ENCODE assay signal across 1 cellular context in the genomic region with DNA sequence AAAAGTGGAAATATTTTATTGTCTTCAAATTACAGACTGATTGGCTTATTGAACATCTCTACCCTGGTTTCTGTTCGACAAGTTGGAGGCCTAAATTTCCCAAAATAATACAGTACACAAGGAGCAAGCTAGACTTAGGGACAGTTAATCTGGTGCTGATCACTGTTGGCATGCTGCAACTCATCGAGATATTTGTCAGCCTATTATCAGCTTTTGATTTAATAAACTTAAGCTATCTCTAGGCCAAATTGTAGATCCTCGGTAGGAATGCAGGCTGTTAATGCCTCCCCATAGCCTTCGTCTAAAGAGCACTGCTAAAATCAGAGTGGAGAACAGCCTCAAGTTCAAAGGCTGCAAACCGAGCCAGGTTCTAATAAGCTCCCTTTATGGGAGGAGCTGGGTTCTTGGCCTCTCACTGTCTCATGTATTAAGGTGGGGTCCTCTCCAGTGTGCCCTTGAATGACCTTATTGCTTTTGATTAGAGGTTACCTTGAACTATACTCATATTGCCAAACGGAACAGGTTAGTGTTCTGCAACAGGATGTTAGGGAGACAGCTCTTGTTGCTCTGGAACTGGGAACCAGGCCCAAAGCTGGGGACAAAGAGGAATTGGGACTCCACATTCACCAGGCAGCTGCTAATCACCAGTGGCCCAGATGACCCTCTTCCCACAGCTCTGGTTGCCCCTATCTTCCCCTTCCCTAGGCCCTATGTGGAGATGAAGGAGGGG.
TF ChIP-seq lines count a peak whose summit lies in the region.

No MANE protein-coding gene starts in this region.

TF ChIP-seq in GM23338, 12 proteins besides CTCF, POLR2A, EP300 and RAD21 (continued from another document):
- TF ChIP-seq, protein P1, sequence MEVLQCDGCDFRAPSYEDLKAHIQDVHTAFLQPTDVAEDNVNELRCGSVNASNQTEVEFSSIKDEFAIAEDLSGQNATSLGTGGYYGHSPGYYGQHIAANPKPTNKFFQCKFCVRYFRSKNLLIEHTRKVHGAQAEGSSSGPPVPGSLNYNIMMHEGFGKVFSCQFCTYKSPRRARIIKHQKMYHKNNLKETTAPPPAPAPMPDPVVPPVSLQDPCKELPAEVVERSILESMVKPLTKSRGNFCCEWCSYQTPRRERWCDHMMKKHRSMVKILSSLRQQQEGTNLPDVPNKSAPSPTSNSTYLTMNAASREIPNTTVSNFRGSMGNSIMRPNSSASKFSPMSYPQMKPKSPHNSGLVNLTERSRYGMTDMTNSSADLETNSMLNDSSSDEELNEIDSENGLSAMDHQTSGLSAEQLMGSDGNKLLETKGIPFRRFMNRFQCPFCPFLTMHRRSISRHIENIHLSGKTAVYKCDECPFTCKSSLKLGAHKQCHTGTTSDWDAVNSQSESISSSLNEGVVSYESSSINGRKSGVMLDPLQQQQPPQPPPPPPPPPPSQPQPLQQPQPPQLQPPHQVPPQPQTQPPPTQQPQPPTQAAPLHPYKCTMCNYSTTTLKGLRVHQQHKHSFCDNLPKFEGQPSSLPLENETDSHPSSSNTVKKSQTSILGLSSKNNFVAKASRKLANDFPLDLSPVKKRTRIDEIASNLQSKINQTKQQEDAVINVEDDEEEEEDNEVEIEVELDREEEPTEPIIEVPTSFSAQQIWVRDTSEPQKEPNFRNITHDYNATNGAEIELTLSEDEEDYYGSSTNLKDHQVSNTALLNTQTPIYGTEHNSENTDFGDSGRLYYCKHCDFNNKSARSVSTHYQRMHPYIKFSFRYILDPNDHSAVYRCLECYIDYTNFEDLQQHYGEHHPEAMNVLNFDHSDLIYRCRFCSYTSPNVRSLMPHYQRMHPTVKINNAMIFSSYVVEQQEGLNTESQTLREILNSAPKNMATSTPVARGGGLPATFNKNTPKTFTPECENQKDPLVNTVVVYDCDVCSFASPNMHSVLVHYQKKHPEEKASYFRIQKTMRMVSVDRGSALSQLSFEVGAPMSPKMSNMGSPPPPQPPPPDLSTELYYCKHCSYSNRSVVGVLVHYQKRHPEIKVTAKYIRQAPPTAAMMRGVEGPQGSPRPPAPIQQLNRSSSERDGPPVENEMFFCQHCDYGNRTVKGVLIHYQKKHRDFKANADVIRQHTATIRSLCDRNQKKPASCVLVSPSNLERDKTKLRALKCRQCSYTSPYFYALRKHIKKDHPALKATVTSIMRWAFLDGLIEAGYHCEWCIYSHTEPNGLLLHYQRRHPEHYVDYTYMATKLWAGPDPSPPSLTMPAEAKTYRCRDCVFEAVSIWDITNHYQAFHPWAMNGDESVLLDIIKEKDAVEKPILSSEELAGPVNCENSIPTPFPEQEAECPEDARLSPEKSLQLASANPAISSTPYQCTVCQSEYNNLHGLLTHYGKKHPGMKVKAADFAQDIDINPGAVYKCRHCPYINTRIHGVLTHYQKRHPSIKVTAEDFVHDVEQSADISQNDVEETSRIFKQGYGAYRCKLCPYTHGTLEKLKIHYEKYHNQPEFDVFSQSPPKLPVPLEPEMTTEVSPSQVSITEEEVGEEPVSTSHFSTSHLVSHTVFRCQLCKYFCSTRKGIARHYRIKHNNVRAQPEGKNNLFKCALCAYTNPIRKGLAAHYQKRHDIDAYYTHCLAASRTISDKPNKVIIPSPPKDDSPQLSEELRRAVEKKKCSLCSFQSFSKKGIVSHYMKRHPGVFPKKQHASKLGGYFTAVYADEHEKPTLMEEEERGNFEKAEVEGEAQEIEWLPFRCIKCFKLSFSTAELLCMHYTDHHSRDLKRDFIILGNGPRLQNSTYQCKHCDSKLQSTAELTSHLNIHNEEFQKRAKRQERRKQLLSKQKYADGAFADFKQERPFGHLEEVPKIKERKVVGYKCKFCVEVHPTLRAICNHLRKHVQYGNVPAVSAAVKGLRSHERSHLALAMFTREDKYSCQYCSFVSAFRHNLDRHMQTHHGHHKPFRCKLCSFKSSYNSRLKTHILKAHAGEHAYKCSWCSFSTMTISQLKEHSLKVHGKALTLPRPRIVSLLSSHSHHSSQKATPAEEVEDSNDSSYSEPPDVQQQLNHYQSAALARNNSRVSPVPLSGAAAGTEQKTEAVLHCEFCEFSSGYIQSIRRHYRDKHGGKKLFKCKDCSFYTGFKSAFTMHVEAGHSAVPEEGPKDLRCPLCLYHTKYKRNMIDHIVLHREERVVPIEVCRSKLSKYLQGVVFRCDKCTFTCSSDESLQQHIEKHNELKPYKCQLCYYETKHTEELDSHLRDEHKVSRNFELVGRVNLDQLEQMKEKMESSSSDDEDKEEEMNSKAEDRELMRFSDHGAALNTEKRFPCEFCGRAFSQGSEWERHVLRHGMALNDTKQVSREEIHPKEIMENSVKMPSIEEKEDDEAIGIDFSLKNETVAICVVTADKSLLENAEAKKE (CRISPR knock-in tag; IDR thresholded peaks at IDR 0.05), result no peak
- TF ChIP-seq ZNF331 (CRISPR knock-in tag; IDR thresholded peaks at IDR 0.05; ENCODE audit: low read depth) (no peak), STAT1 (IDR thresholded peaks at IDR 0.05; ENCODE audit: unreplicated experiment) (no peak), EZH2phosphoT487 (IDR thresholded peaks at IDR 0.05; ENCODE audit: unreplicated experiment) (no peak), EZH2 (IDR thresholded peaks at IDR 0.05; ENCODE audit: low read depth, unreplicated experiment) (no peak), JUNB (IDR thresholded peaks at IDR 0.05; ENCODE audit: unreplicated experiment) (no peak), CREB1 (CRISPR knock-in tag; IDR thresholded peaks at IDR 0.05; ENCODE audit: low read depth) (no peak), POLR2AphosphoS5 (IDR thresholded peaks at IDR 0.05; ENCODE audit: low read depth) (no peak), ZNF114 (CRISPR knock-in tag; IDR thresholded peaks at IDR 0.05) (no peak)
- TF ChIP-seq, protein P2, sequence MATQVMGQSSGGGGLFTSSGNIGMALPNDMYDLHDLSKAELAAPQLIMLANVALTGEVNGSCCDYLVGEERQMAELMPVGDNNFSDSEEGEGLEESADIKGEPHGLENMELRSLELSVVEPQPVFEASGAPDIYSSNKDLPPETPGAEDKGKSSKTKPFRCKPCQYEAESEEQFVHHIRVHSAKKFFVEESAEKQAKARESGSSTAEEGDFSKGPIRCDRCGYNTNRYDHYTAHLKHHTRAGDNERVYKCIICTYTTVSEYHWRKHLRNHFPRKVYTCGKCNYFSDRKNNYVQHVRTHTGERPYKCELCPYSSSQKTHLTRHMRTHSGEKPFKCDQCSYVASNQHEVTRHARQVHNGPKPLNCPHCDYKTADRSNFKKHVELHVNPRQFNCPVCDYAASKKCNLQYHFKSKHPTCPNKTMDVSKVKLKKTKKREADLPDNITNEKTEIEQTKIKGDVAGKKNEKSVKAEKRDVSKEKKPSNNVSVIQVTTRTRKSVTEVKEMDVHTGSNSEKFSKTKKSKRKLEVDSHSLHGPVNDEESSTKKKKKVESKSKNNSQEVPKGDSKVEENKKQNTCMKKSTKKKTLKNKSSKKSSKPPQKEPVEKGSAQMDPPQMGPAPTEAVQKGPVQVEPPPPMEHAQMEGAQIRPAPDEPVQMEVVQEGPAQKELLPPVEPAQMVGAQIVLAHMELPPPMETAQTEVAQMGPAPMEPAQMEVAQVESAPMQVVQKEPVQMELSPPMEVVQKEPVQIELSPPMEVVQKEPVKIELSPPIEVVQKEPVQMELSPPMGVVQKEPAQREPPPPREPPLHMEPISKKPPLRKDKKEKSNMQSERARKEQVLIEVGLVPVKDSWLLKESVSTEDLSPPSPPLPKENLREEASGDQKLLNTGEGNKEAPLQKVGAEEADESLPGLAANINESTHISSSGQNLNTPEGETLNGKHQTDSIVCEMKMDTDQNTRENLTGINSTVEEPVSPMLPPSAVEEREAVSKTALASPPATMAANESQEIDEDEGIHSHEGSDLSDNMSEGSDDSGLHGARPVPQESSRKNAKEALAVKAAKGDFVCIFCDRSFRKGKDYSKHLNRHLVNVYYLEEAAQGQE (IDR thresholded peaks at IDR 0.05; ENCODE audit: unreplicated experiment), result no peak
- TF ChIP-seq, protein P3, sequence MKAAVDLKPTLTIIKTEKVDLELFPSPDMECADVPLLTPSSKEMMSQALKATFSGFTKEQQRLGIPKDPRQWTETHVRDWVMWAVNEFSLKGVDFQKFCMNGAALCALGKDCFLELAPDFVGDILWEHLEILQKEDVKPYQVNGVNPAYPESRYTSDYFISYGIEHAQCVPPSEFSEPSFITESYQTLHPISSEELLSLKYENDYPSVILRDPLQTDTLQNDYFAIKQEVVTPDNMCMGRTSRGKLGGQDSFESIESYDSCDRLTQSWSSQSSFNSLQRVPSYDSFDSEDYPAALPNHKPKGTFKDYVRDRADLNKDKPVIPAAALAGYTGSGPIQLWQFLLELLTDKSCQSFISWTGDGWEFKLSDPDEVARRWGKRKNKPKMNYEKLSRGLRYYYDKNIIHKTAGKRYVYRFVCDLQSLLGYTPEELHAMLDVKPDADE (IDR thresholded peaks at IDR 0.05), result no peak
